1 cellular context compared by ENCODE assay signal in the genomic region with DNA sequence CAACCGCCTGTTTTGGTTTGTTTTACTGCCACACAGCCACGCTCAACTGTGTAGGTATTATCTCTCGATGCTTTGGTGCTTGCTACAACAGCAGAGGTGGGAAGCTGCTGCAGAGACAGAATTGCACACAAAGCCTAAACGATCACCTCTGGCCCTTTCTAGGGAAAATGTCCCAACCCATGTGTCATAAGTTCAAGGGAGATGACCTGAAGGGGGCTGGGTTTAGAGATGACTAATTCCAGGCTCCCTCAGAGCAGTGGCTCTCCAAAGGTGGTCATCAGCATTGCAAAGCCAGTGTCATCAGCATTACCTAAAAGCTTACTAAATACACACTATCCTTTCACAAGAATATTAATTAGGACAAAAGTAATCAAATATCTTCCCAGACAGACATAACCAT.
A peak's percentile ranks its signal among the peaks of the same experiment; 100 is the strongest.
TF ChIP-seq lines count a peak whose summit lies in the region.

No MANE protein-coding gene starts in this region.

TF ChIP-seq in HepG2, 621 proteins besides CTCF, POLR2A, EP300 and RAD21:
- TF ChIP-seq, protein P1, sequence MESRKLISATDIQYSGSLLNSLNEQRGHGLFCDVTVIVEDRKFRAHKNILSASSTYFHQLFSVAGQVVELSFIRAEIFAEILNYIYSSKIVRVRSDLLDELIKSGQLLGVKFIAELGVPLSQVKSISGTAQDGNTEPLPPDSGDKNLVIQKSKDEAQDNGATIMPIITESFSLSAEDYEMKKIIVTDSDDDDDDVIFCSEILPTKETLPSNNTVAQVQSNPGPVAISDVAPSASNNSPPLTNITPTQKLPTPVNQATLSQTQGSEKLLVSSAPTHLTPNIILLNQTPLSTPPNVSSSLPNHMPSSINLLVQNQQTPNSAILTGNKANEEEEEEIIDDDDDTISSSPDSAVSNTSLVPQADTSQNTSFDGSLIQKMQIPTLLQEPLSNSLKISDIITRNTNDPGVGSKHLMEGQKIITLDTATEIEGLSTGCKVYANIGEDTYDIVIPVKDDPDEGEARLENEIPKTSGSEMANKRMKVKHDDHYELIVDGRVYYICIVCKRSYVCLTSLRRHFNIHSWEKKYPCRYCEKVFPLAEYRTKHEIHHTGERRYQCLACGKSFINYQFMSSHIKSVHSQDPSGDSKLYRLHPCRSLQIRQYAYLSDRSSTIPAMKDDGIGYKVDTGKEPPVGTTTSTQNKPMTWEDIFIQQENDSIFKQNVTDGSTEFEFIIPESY (CRISPR knock-in tag; IDR thresholded peaks at IDR 0.05) = no peak
- TF ChIP-seq NR2F1 (CRISPR knock-in tag; IDR thresholded peaks at IDR 0.05) (peak in 1 of 2 experiments; percentile 42; a peak in 1 of 4 replicates), ZNF558 (CRISPR knock-in tag; IDR thresholded peaks at IDR 0.05; ENCODE audit: borderline replicate concordance) (no peak), BCL6 (CRISPR knock-in tag; IDR thresholded peaks at IDR 0.05) (peak; percentile 67), FOSL2 (CRISPR knock-in tag; IDR thresholded peaks at IDR 0.05) (0 out of 2 replicates have a peak, but pooled peaks have one; percentile 26)
- TF ChIP-seq, protein P2, sequence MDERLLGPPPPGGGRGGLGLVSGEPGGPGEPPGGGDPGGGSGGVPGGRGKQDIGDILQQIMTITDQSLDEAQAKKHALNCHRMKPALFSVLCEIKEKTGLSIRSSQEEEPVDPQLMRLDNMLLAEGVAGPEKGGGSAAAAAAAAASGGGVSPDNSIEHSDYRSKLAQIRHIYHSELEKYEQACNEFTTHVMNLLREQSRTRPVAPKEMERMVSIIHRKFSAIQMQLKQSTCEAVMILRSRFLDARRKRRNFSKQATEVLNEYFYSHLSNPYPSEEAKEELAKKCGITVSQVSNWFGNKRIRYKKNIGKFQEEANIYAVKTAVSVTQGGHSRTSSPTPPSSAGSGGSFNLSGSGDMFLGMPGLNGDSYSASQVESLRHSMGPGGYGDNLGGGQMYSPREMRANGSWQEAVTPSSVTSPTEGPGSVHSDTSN (CRISPR knock-in tag; IDR thresholded peaks at IDR 0.05) = no peak
- TF ChIP-seq, protein P3, sequence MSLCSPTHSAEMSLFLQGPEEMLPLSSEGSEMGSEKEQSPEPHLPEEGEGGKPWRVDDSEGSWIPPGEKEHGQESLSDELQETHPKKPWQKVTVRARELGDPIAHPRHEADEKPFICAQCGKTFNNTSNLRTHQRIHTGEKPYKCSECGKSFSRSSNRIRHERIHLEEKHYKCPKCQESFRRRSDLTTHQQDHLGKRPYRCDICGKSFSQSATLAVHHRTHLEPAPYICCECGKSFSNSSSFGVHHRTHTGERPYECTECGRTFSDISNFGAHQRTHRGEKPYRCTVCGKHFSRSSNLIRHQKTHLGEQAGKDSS (CRISPR knock-in tag; IDR thresholded peaks at IDR 0.05; ENCODE audit: borderline replicate concordance, low read depth) = no peak
